Comparison of ENCODE assay signal across 8 cellular contexts in genomic region chr2:98012561-98012979, GRCh38. TPM values are rescaled to one million over a fixed set of nuclear protein-coding genes. Genes with fewer than 3 reads are reported as not detected.
DNase-seq lines count a peak whose midpoint lies in the region; ATAC-seq, FAIRE-seq and TF ChIP-seq lines count a peak whose summit lies in the region.

No MANE protein-coding gene starts in this region.

- DNase-seq in GM19239 (ENCODE audit: insufficient read length, low spot score) (peak; percentile 45), cerebellar cortex (ENCODE audit: low spot score) (no peak), HPDE6-E6E7 (ENCODE audit: extremely low spot score) (no peak), NCI-H510A treated with DMSO at 0.1 percent for 48 hours (lab: John Stamatoyannopoulos, UW) (no peak), nephron progenitor cell (no peak)
- peak; percentile 73 for DNase-seq in activated naive CD8-positive, alpha-beta T cell treated with anti-CD3 and anti-CD28 coated beads for 36 hours

- ATAC-seq in HG03108 (IDR thresholded peaks at IDR 0.05; ENCODE audit: unreplicated experiment): peak; percentile 69

- TF ChIP-seq CTCF in nephron progenitor cell (IDR thresholded peaks at IDR 0.05): no peak

- no peaks in the 10 kb centered on the region for H3K36me3 Mint-ChIP-seq in activated naive CD8-positive, alpha-beta T cell treated with anti-CD3 and anti-CD28 coated beads for 36 hours
- no peaks in the 10 kb centered on the region for H3K36me3 Mint-ChIP-seq in nephron progenitor cell (ENCODE audit: low read depth)

- peak overlapping the region; percentile 84 for H3K27ac Mint-ChIP-seq in activated naive CD8-positive, alpha-beta T cell treated with anti-CD3 and anti-CD28 coated beads for 36 hours
- H3K27ac Mint-ChIP-seq in nephron progenitor cell: no peak overlapping the region

- H3K9me3 Mint-ChIP-seq in activated naive CD8-positive, alpha-beta T cell treated with anti-CD3 and anti-CD28 coated beads for 36 hours: no peaks in the 10 kb centered on the region
- H3K9me3 Mint-ChIP-seq in nephron progenitor cell: no peaks in the 10 kb centered on the region

- H3K4me1 Mint-ChIP-seq in activated naive CD8-positive, alpha-beta T cell treated with anti-CD3 and anti-CD28 coated beads for 36 hours: peaks cover 33% of the 10 kb centered on the region
- peaks cover 12% of the 10 kb centered on the region for H3K4me1 Mint-ChIP-seq in nephron progenitor cell

- peak; percentile 97 for FAIRE-seq in GM19239 (lab: Jason Lieb, UNC)

- peak overlapping the region; percentile 38; the same call in 1 of the 2 replicates for H3K4me3 ChIP-seq in GM08714 (ENCODE audit: low read length)

- H3K4me3 Mint-ChIP-seq in activated naive CD8-positive, alpha-beta T cell treated with anti-CD3 and anti-CD28 coated beads for 36 hours: no peak overlapping the region
- no peak overlapping the region for H3K4me3 Mint-ChIP-seq in nephron progenitor cell

- H3K27me3 Mint-ChIP-seq in activated naive CD8-positive, alpha-beta T cell treated with anti-CD3 and anti-CD28 coated beads for 36 hours: no peaks in the 10 kb centered on the region
- peaks cover 6% of the 10 kb centered on the region for H3K27me3 Mint-ChIP-seq in nephron progenitor cell (ENCODE audit: low read depth, poor library complexity)

RNA-seq across cellular contexts. Expression of gene TMEM131, which starts 16.8 kb away (rescaled TPM):
- total RNA-seq in activated naive CD8-positive, alpha-beta T cell treated with anti-CD3 and anti-CD28 coated beads for 36 hours: 10 to 100 TPM; 25.2 to 27.9 TPM

Comparison
In these comparisons a context has a peak if more than half of its experiments do, and no peak if none do; other contexts are left out.
1. DNase-seq: peak in GM19239 (single experiment) and activated naive CD8-positive, alpha-beta T cell treated with anti-CD3 and anti-CD28 coated beads for 36 hours (single experiment); none in cerebellar cortex (single experiment), HPDE6-E6E7 (single experiment), NCI-H510A treated with DMSO at 0.1 percent for 48 hours (single experiment) and nephron progenitor cell (single experiment).